ENCODE assay signal across 10 cellular contexts in the genomic region with DNA sequence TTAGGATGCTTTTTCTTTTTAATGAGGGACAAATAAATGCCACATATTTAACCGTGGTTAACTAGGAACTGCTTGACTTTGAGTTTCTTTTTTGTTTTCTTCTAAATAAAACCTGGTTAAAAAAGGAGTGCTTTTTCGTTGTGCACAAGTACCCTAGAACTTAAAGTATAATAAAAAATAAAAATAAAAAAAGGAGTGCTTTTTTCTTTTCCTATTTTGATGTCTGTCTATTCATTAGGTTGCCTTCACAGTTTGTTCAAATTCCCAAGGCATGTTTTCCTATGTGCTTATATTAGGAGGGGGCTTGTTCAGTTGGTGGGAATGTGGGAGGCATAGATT. TPM values are rescaled to one million over a fixed set of nuclear protein-coding genes. Genes with fewer than 3 reads are reported as not detected.
DNase-seq lines count a peak whose midpoint lies in the region; ATAC-seq and TF ChIP-seq lines count a peak whose summit lies in the region.
"Had no signal": no experiment of that assay in that cellular context is flagged by ENCODE, and none has a peak within 500 bp of the region (broad histone marks: within the 10 kb centered on the region; RNA-seq: fewer than 3 reads in every experiment).

No MANE protein-coding gene starts in this region.

- TF ChIP-seq CTCF in AG10803 (conservative IDR thresholded peaks at IDR 0.05; ENCODE audit: low read length) (no peak), Panc1 (IDR thresholded peaks at IDR 0.05) (no peak), esophagus muscularis mucosa (IDR thresholded peaks at IDR 0.05) (no peak), ovary (IDR thresholded peaks at IDR 0.05) (peak in 1 of 3 donors; percentile 0)

- no peak for TF ChIP-seq EP300 in esophagus muscularis mucosa (IDR thresholded peaks at IDR 0.05)
- no peak for TF ChIP-seq EP300 in ovary (IDR thresholded peaks at IDR 0.05)

- H3K27ac ChIP-seq in Panc1 (ENCODE audit: low read length) (peak overlapping the region; percentile 94), esophagus muscularis mucosa (replicated peaks in 1 of 4) (peak overlapping the region; percentile 99 to 100 (median 100)), ovary (peak overlapping the region; percentile 64 to 98)

- CTCF ChIA-PET in Panc1 (lab: Charles Lee), result interaction anchor here (0.6 to 0.7 kb wide), 6 partner anchors 88 to 714 kb away, joined by 3 to 7 read pairs (median 4); no protein-coding TSS in a partner anchor

- no peak for DNase-seq in AG10803 (ENCODE audit: low read depth)
- no peak for DNase-seq in Panc1 (ENCODE audit: low read depth, low spot score)
- DNase-seq in esophagus muscularis mucosa (ENCODE audit: extremely low spot score), result no peak
- no peak for DNase-seq in ovary
- no peak for DNase-seq in 8988T
- DNase-seq in sciatic nerve (ENCODE audit: low spot score), result no peak
- no peak for DNase-seq in DMS114 treated with DMSO at 0.1 percent for 48 hours (lab: John Stamatoyannopoulos, UW; ENCODE audit: unreplicated experiment)
- DNase-seq in AG08395 (ENCODE audit: low spot score), result no peak
- DNase-seq: activated gamma-delta T cell, DMS153 had no signal

- WGBS in esophagus muscularis mucosa, result 19% methylated on average over 2 of the region's 2 CpGs
- 3 to 9% (median 7%) methylated on average over 2 of the region's 2 CpGs for WGBS in ovary, 3 donors

- H3K4me1 ChIP-seq in Panc1 (ENCODE audit: control insufficient read depth, insufficient read depth, low read length) (peaks cover 44% of the 10 kb centered on the region), esophagus muscularis mucosa (peaks cover 48 to 60% (median 54%) of the 10 kb centered on the region in 4 donors), ovary (ENCODE audit: insufficient read depth) (peaks cover 31% of the 10 kb centered on the region)

- TF ChIP-seq POLR2A in esophagus muscularis mucosa (IDR thresholded peaks at IDR 0.05; ENCODE audit: low read depth) (no peak), ovary (IDR thresholded peaks at IDR 0.05) (no peak)

- H3K27me3 ChIP-seq in Panc1 (ENCODE audit: control insufficient read depth, insufficient read depth, low read length) (no peaks in the 10 kb centered on the region), esophagus muscularis mucosa (no peaks in the 10 kb centered on the region), ovary (no peaks in the 10 kb centered on the region)

- H3K36me3 ChIP-seq in Panc1 (ENCODE audit: control insufficient read depth, insufficient read depth, low read length) (peaks cover 4% of the 10 kb centered on the region), esophagus muscularis mucosa (peaks cover 0 to 59% (median 15%) of the 10 kb centered on the region in 4 donors), ovary (no peaks in the 10 kb centered on the region)

- H3K9me3 ChIP-seq in Panc1 (ENCODE audit: control insufficient read depth, insufficient read depth, low read depth, low read length) (no peaks in the 10 kb centered on the region), esophagus muscularis mucosa (no peaks in the 10 kb centered on the region), ovary (no peaks in the 10 kb centered on the region)

- in situ Hi-C loops in Panc1 (cut with HindIII; ENCODE audit: low pct_unique_long_range_greater_than_20kb, low sequenced_read_pairs), result no loop called here

- no TSS peak for BruUV-seq in Panc1 (replicated peaks; lab: Mats Ljungman, UMichigan)

- ATAC-seq in Panc1 (no peak), sciatic nerve (no peak)

- POLR2A ChIA-PET in Panc1 (lab: Charles Lee), result interaction anchor here (0.6 kb wide), 1 partner anchor 693 kb away, joined by 5 read pairs; no protein-coding TSS in a partner anchor

- intact Hi-C loops in Panc1 (cut with micrococcal nuclease; ENCODE audit: unreplicated experiment) (loop anchor here (5.0 to 10.0 kb wide), 3 partner anchors 242 to 695 kb away; no protein-coding TSS in a partner anchor), esophagus muscularis mucosa (cut with DNase I) (loop anchor here (5.0 to 10.0 kb wide), 2 partner anchors 622 to 675 kb away; partner anchors contain the start of gene MRPL33), ovary (cut with DNase I) (loop anchor here (5.0 to 10.0 kb wide), 5 partner anchors 262 to 675 kb away; partner anchors contain the start of genes BABAM2 (in 2 of the 4), RBKS (in 2 of the 4) and MRPL33 (in 1 of the 4)), sciatic nerve (cut with DNase I) (loop anchor here (10.0 kb wide), 1 partner anchor 692 kb away; no protein-coding TSS in a partner anchor)

- H3K4me3 ChIP-seq in AG10803 (ENCODE audit: low read length) (peak overlapping the region; percentile 99), Panc1 (ENCODE audit: low read depth in 2 of 2, low read length in 2 of 2) (peak overlapping the region in 1 of 2 experiments; percentile 7; a peak in 1 of 4 replicates), esophagus muscularis mucosa (peak overlapping the region; percentile 86 to 98 (median 93)), ovary (peak overlapping the region; percentile 85)

RNA-seq across cellular contexts. Expression of gene FOSL2, which starts 4.4 kb away (rescaled TPM):
- total RNA-seq in Panc1 (2021; ENCODE audit: unreplicated experiment) (29.0 TPM), esophagus muscularis mucosa (100 to 1,000 TPM in 3 of 4 donors, 10 to 100 TPM in 1; 68.9 to 332 (median 176) TPM), ovary (100 to 1,000 TPM; 117 to 322 (median 152) TPM), sciatic nerve (230 TPM)
- 34.9 TPM for polyA plus RNA-seq in Panc1 (2012; ENCODE audit: insufficient read length)
- polyA plus RNA-seq in ovary, result 10 to 100 TPM; 56.2 to 75.7 TPM
